ENCODE assay signal across 12 cellular contexts in the genomic region with DNA sequence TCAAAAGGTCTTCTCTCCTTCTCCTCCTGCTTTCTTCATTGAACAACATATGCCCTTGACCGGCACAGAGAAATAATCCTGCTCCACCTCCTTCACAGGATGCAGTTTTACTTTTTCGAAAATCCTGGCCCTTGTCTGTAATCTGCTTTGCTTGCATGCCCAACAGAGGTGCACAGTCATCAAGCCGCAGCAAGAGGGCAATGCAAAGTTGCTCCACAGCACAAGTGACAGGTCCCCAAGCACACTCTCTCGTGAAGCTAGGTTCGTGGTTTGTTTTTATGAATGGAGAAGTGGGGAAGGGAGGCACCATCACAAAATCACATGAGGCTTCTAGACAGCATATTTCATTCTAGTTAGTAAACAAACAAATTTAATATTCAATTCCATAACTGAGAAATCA.
A peak's percentile ranks its signal among the peaks of the same experiment; 100 is the strongest.
DNase-seq lines count a peak whose midpoint lies in the region; ATAC-seq, FAIRE-seq and TF ChIP-seq lines count a peak whose summit lies in the region.
"Had no signal": no experiment of that assay in that cellular context is flagged by ENCODE, and none has a peak within 500 bp of the region (broad histone marks: within the 10 kb centered on the region; RNA-seq: fewer than 3 reads in every experiment).

No MANE protein-coding gene starts in this region.

- H4K5ac ChIP-seq in H1 (ENCODE audit: insufficient read length, low read depth, low read length), result no peak overlapping the region

- H3K23me2 ChIP-seq in H1 (ENCODE audit: low read depth, low read length), result no peaks in the 10 kb centered on the region

- TF ChIP-seq EP300 in H1 (IDR thresholded peaks at IDR 0.05; ENCODE audit: borderline replicate concordance in 1 of 2, low read depth in 2 of 2, low read length in 2 of 2), result no peak

- peak in 1 of 2 experiments; percentile 47; a peak in 2 of 4 replicates for TF ChIP-seq RAD21 in H1 (IDR thresholded peaks at IDR 0.05 in 1 of 2, conservative IDR thresholded peaks at IDR 0.05 in 1 of 2; ENCODE audit: low read depth in 2 of 2, low read length in 2 of 2)

- CTCF ChIA-PET in H1 (lab: Charles Lee; ENCODE audit: partially characterized antibody), result interaction anchor here (0.7 to 1.3 kb wide), 5 partner anchors 9 to 131 kb away, joined by 3 to 5 read pairs (median 4); no protein-coding TSS in a partner anchor

- no peak for TF ChIP-seq POLR2A in GM12891 (IDR thresholded peaks at IDR 0.05; ENCODE audit: low read depth, low read length)
- TF ChIP-seq POLR2A in H1 (IDR thresholded peaks at IDR 0.05; ENCODE audit: control extremely low read depth in 1 of 2, low read depth in 2 of 2, low read length in 2 of 2), result no peak

- no peaks in the 10 kb centered on the region for H3K27me3 ChIP-seq in H1 (replicated peaks in 1 of 4; ENCODE audit: control insufficient read depth in 3 of 4, extremely low read depth in 1 of 4, insufficient read depth in 3 of 4, low read length in 3 of 4)

- no peaks in the 10 kb centered on the region for H3K9me3 Mint-ChIP-seq in activated T-helper 17 cell treated with anti-CD3 and anti-CD28 coated beads, Interleukin-2, amount 50 U/mL, for 72 hours
- H3K9me3 Mint-ChIP-seq: CD8-positive, alpha-beta memory T cell; natural killer cell had no signal

- no peaks in the 10 kb centered on the region for H3K4me1 ChIP-seq in H1 (replicated peaks in 1 of 4; ENCODE audit: control insufficient read depth in 3 of 4, insufficient read depth in 4 of 4, low read length in 3 of 4)

- H3K18ac ChIP-seq in H1 (ENCODE audit: extremely low read depth, low read length), result no peak overlapping the region

- H3K4me3 Mint-ChIP-seq in activated T-helper 17 cell treated with anti-CD3 and anti-CD28 coated beads, Interleukin-2, amount 50 U/mL, for 72 hours, result no peak overlapping the region
- H3K4me3 Mint-ChIP-seq: CD8-positive, alpha-beta memory T cell; natural killer cell had no signal

- H3K36me3 ChIP-seq in H1 (ENCODE audit: control insufficient read depth in 2 of 4, insufficient read depth in 4 of 4, low read length in 3 of 4), result no peaks in the 10 kb centered on the region

- H4K91ac ChIP-seq in H1 (replicated peaks; ENCODE audit: insufficient read length, low read length), result no peak overlapping the region

- H3K36me3 Mint-ChIP-seq in activated T-helper 17 cell treated with anti-CD3 and anti-CD28 coated beads, Interleukin-2, amount 50 U/mL, for 72 hours (ENCODE audit: low read depth), result no peaks in the 10 kb centered on the region
- H3K36me3 Mint-ChIP-seq: natural killer cell had no signal

- H3K27me3 Mint-ChIP-seq in activated T-helper 17 cell treated with anti-CD3 and anti-CD28 coated beads, Interleukin-2, amount 50 U/mL, for 72 hours, result no peaks in the 10 kb centered on the region
- H3K27me3 Mint-ChIP-seq: CD8-positive, alpha-beta memory T cell had no signal

- H3K9ac ChIP-seq in H1 (replicated peaks in 1 of 4; ENCODE audit: extremely low read depth in 1 of 4, low read depth in 3 of 4, low read length in 3 of 4), result no peak overlapping the region

- no peaks in the 10 kb centered on the region for H4K20me1 ChIP-seq in H1 (replicated peaks in 1 of 2; ENCODE audit: control insufficient read depth in 1 of 2, insufficient read depth in 2 of 2, low read length in 2 of 2)

- no peak overlapping the region for H2BK15ac ChIP-seq in H1 (ENCODE audit: low read length)

- no peak overlapping the region for H3K56ac ChIP-seq in H1 (replicated peaks; ENCODE audit: insufficient read length, low read depth, low read length)

- no peaks in the 10 kb centered on the region for H3K79me1 ChIP-seq in H1 (ENCODE audit: low read depth, low read length)

- no peak overlapping the region for H3K27ac ChIP-seq in H1 (ENCODE audit: low read depth, low read length)
- H3K27ac ChIP-seq: epithelial cell of prostate had no signal

- no peak overlapping the region for H2AFZ ChIP-seq in H1 (ENCODE audit: low read length)

- FAIRE-seq in GM12891 (lab: Jason Lieb, UNC), result no peak
- no peak for FAIRE-seq in H1 (lab: Jason Lieb, UNC)

- ATAC-seq in GM19467 (IDR thresholded peaks at IDR 0.05; ENCODE audit: unreplicated experiment), result peak; percentile 62
- ATAC-seq in HG03378 (IDR thresholded peaks at IDR 0.05; ENCODE audit: unreplicated experiment), result peak; percentile 57
- ATAC-seq in activated T-helper 17 cell treated with anti-CD3 and anti-CD28 coated beads, Interleukin-2, amount 50 U/mL, for 72 hours (replicated peaks), result no peak

- no peak overlapping the region for H2BK12ac ChIP-seq in H1 (ENCODE audit: low read depth, low read length)

- no peak overlapping the region for H3K23ac ChIP-seq in H1 (ENCODE audit: insufficient read length)

- no peak overlapping the region for H2BK120ac ChIP-seq in H1 (replicated peaks; ENCODE audit: low read depth, low read length)

- H2BK20ac ChIP-seq in H1 (ENCODE audit: low read length), result no peak overlapping the region

- no peak for DNase-seq in GM12891 (ENCODE audit: insufficient read length, low spot score)
- no peak for DNase-seq in H1 (ENCODE audit: low read depth in 1 of 2, low spot score in 2 of 2)
- no peak for DNase-seq in NCI-H2196 (lab: John Stamatoyannopoulos, UW; ENCODE audit: unreplicated experiment)
- no peak for DNase-seq in OCI-M2 (lab: John Stamatoyannopoulos, UW; ENCODE audit: unreplicated experiment)
- no peak for DNase-seq in activated CD4-positive, CD25-positive, alpha-beta regulatory T cell (lab: John Stamatoyannopoulos, UW)
- DNase-seq: activated CD8-positive, alpha-beta memory T cell treated with anti-CD3 and anti-CD28 coated beads for 24 hours; CD8-positive, alpha-beta memory T cell; natural killer cell had no signal

- H3K9me3 ChIP-seq in H1 (ENCODE audit: insufficient read depth in 2 of 2, low read depth in 1 of 2, low read length in 1 of 2), result no peaks in the 10 kb centered on the region

- H2AK5ac ChIP-seq in H1 (ENCODE audit: low read depth, low read length), result no peak overlapping the region

- no peaks in the 10 kb centered on the region for H3K4me1 Mint-ChIP-seq in activated T-helper 17 cell treated with anti-CD3 and anti-CD28 coated beads, Interleukin-2, amount 50 U/mL, for 72 hours

- no peak overlapping the region for H3K4me3 ChIP-seq in H1 (ENCODE audit: extremely low read depth in 1 of 4, insufficient read depth in 2 of 4, low read depth in 3 of 4, low read length in 4 of 4)

- no peaks in the 10 kb centered on the region for H3K79me2 ChIP-seq in H1 (ENCODE audit: control insufficient read depth in 1 of 2, insufficient read depth in 2 of 2, low read length in 2 of 2)

- H3K27ac Mint-ChIP-seq in activated T-helper 17 cell treated with anti-CD3 and anti-CD28 coated beads, Interleukin-2, amount 50 U/mL, for 72 hours, result no peak overlapping the region
- H3K27ac Mint-ChIP-seq: natural killer cell had no signal

- H3K14ac ChIP-seq in H1 (ENCODE audit: insufficient read length), result no peak overlapping the region

- H3K4me2 ChIP-seq in H1 (ENCODE audit: insufficient read depth in 1 of 2, low read depth in 2 of 2, low read length in 2 of 2), result no peak overlapping the region

- H2BK5ac ChIP-seq in H1 (ENCODE audit: low read depth, low read length), result no peak overlapping the region

- POLR2A ChIA-PET in H1 (lab: Charles Lee; ENCODE audit: partially characterized antibody), result no interaction called here

- H3K4ac ChIP-seq in H1 (replicated peaks; ENCODE audit: insufficient read length, low read depth, low read length), result no peak overlapping the region

- WGBS in H1 (ENCODE audit: extremely low coverage in 1 of 2, insufficient coverage in 1 of 2, insufficient read length in 1 of 2, insufficient replicate concordance in 2 of 2, low coverage in 1 of 2, low lambda C conversion rate in 2 of 2, missing lambda C conversion rate in 1 of 2), 2 experiments, result 80% methylated on average over 5 of the region's 5 CpGs; no CpG with 5 or more reads in 1 of the 2 experiments

- peak in 2 of 3 experiments; percentile 43 to 49; a peak in 3 of 4 replicates for TF ChIP-seq CTCF in H1 (IDR thresholded peaks at IDR 0.05; ENCODE audit: control extremely low read depth in 1 of 3, insufficient read depth in 1 of 3, low read depth in 1 of 3, low read length in 3 of 3)

- no peak overlapping the region for H4K8ac ChIP-seq in H1 (ENCODE audit: extremely low read depth, insufficient read depth, low read length)

TF ChIP-seq in GM12891, 5 proteins besides CTCF, POLR2A, EP300 and RAD21:
- TF ChIP-seq SPI1 (IDR thresholded peaks at IDR 0.05; ENCODE audit: low read depth, low read length) (peak; percentile 15; the same call in 1 of the 2 replicates), POU2F2 (IDR thresholded peaks at IDR 0.05; ENCODE audit: low read depth, low read length) (no peak), TAF1 (IDR thresholded peaks at IDR 0.05; ENCODE audit: low read depth, low read length) (no peak)

TF ChIP-seq in H1, 55 proteins besides CTCF, POLR2A, EP300 and RAD21:
- TF ChIP-seq SIRT6 (IDR thresholded peaks at IDR 0.05; ENCODE audit: low read length) (no peak), ASH2L (IDR thresholded peaks at IDR 0.05; ENCODE audit: low read length) (no peak), KDM5A (IDR thresholded peaks at IDR 0.05; ENCODE audit: low read length) (no peak), TEAD4 (IDR thresholded peaks at IDR 0.05; ENCODE audit: low read depth, low read length) (no peak), CREB1 (IDR thresholded peaks at IDR 0.05) (no peak), MAFK (IDR thresholded peaks at IDR 0.05; ENCODE audit: low read depth, low read length) (no peak), KDM1A (IDR thresholded peaks at IDR 0.05; ENCODE audit: borderline replicate concordance, low read length) (no peak), BRCA1 (IDR thresholded peaks at IDR 0.05; ENCODE audit: low read depth, low read length) (no peak), SIN3A (conservative IDR thresholded peaks at IDR 0.05 in 1 of 2, IDR thresholded peaks at IDR 0.05 in 1 of 2; ENCODE audit: low read depth in 1 of 2, low read length in 2 of 2) (no peak), BACH1 (IDR thresholded peaks at IDR 0.05; ENCODE audit: low read length) (no peak), BCL11A (IDR thresholded peaks at IDR 0.05; ENCODE audit: low read depth in 2 of 2, low read length in 2 of 2) (no peak), CEBPB (IDR thresholded peaks at IDR 0.05; ENCODE audit: low read depth, low read length) (no peak), GABPA (IDR thresholded peaks at IDR 0.05; ENCODE audit: borderline replicate concordance, insufficient read depth, low read length) (no peak)
